ENCODE assay signal across 8 cellular contexts in genomic region chr1:10398734-10399486, GRCh38. TPM values are rescaled to one million over a fixed set of nuclear protein-coding genes. Genes with fewer than 3 reads are reported as not detected.
DNase-seq lines count a peak whose midpoint lies in the region; ATAC-seq, FAIRE-seq and TF ChIP-seq lines count a peak whose summit lies in the region.

Gene PGD, plus strand, starts transcription at chr1:10399064. Its CDS starts 54 bp downstream, at chr1:10399118.

- peaks cover 4% of the 10 kb centered on the region for H3K36me3 ChIP-seq in bronchial epithelial cell (ENCODE audit: control insufficient read depth, insufficient read depth, low read length)
- no peaks in the 10 kb centered on the region for H3K36me3 ChIP-seq in smooth muscle cell (ENCODE audit: low read depth)

- peak within 1 kb of the TSS; percentile 91 for H3K9ac ChIP-seq in smooth muscle cell (ENCODE audit: low read depth)

- WGBS in smooth muscle cell (ENCODE audit: low lambda C conversion rate): under 1% methylated on average over 60 of the region's 81 CpGs

- H3K4me2 ChIP-seq in smooth muscle cell: peak within 1 kb of the TSS; percentile 98

- peak; percentile 95 for DNase-seq in ACHN
- peak; percentile 99 for DNase-seq in NCI-H2227 (lab: John Stamatoyannopoulos, UW; ENCODE audit: unreplicated experiment)
- DNase-seq in bronchial epithelial cell (ENCODE audit: low read depth): peak; percentile 92
- peak; percentile 99 for DNase-seq in iPS-NIHi11 (ENCODE audit: low spot score)
- DNase-seq in smooth muscle cell (lab: John Stamatoyannopoulos, UW; ENCODE audit: unreplicated experiment): peak; percentile 96

- TF ChIP-seq CTCF in WI38 (IDR thresholded peaks at IDR 0.05; ENCODE audit: low read depth, low read length) (no peak), bronchial epithelial cell (IDR thresholded peaks at IDR 0.05; ENCODE audit: insufficient read depth, low read length, severe bottlenecking) (no peak), smooth muscle cell (IDR thresholded peaks at IDR 0.05; ENCODE audit: borderline replicate concordance, insufficient read depth, poor library complexity, severe bottlenecking) (no peak)

- ATAC-seq in GM18873 (IDR thresholded peaks at IDR 0.05; ENCODE audit: low FRiP score, unreplicated experiment) (peak; percentile 95), HG03139 (IDR thresholded peaks at IDR 0.05; ENCODE audit: unreplicated experiment) (peak; percentile 94)

- in situ Hi-C loops in ACHN (cut with HindIII; ENCODE audit: low pct_ligation_motif_present, low pct_unique_long_range_greater_than_20kb, low sequenced_read_pairs): no loop called here

- peak within 1 kb of the TSS; percentile 89 for H3K27ac ChIP-seq in smooth muscle cell (ENCODE audit: low read depth)

- H3K4me3 ChIP-seq in WI38 (ENCODE audit: low read depth, low read length) (peak within 1 kb of the TSS; percentile 75), bronchial epithelial cell (ENCODE audit: low read depth, low read length) (peak within 1 kb of the TSS; percentile 97), smooth muscle cell (peak within 1 kb of the TSS; percentile 92)

- no peak for FAIRE-seq in bronchial epithelial cell (lab: Jason Lieb, UNC)

- peaks cover 28% of the 10 kb centered on the region for H3K79me2 ChIP-seq in smooth muscle cell (ENCODE audit: low read depth)

- peak within 1 kb of the TSS; percentile 84 for H2AFZ ChIP-seq in smooth muscle cell (ENCODE audit: low read depth)

- H3F3A ChIP-seq in smooth muscle cell (ENCODE audit: low read depth): no peaks in the 10 kb centered on the region

- peaks cover 9% of the 10 kb centered on the region for H3K4me1 ChIP-seq in smooth muscle cell (ENCODE audit: low read depth)

- H3K27me3 ChIP-seq in bronchial epithelial cell (ENCODE audit: control insufficient read depth, insufficient read depth, low read length) (no peaks in the 10 kb centered on the region), smooth muscle cell (ENCODE audit: low read depth) (no peaks in the 10 kb centered on the region)

- H3K9me3 ChIP-seq in smooth muscle cell (replicated peaks; ENCODE audit: low read depth): no peaks in the 10 kb centered on the region

- H4K20me1 ChIP-seq in smooth muscle cell (ENCODE audit: low read depth): peaks cover 10% of the 10 kb centered on the region

RNA-seq across cellular contexts. Expression of gene PGD, which starts in this region (rescaled TPM):
- total RNA-seq in bronchial epithelial cell: 52.4 and 74.5 TPM in 2 replicates
- total RNA-seq in smooth muscle cell: 64.7 and 86.1 TPM in 2 replicates
- polyA plus RNA-seq in smooth muscle cell: 117 and 118 TPM in 2 replicates

Comparison
In these comparisons a context has a peak if more than half of its experiments do, and no peak if none do; other contexts are left out.
1. Peak in every context shown above with its lines: DNase-seq, ATAC-seq, H3K4me3 ChIP-seq and H3K27ac ChIP-seq.